Comparison of ENCODE assay signal across 13 cellular contexts in genomic region chr7:117135553-117135891, GRCh38.
"Had no signal": no experiment of that assay in that cellular context is flagged by ENCODE, and none has a peak within 500 bp of the region (broad histone marks: within the 10 kb centered on the region; RNA-seq: fewer than 3 reads in every experiment).

No MANE protein-coding gene starts in this region.

- H3K9me3 Mint-ChIP-seq: activated CD4-positive, alpha-beta memory T cell treated with anti-CD3 and anti-CD28 coated beads, Interleukin-2, amount 10 ng/mL, durations not matched to agents 7 days and 5 days; activated T-cell treated with anti-CD3 and anti-CD28 coated beads, Interleukin-2, amount 50 U/mL, for 24 hours had no signal

- H3K27ac ChIP-seq: brain microvascular endothelial cell, foreskin keratinocyte, right lobe of liver had no signal

- H3K9me3 ChIP-seq: heart left ventricle, right lobe of liver, spleen had no signal

- H3K27me3 ChIP-seq: brain microvascular endothelial cell, foreskin keratinocyte, heart left ventricle, right lobe of liver, spleen had no signal

- H3K4me1 ChIP-seq: right lobe of liver had no signal

- H3K4me3 ChIP-seq: heart left ventricle, right lobe of liver, spleen had no signal

- H3K27ac Mint-ChIP-seq: activated CD4-positive, alpha-beta memory T cell treated with anti-CD3 and anti-CD28 coated beads, Interleukin-2, amount 10 ng/mL, durations not matched to agents 7 days and 5 days; activated CD4-positive, alpha-beta T cell treated with anti-CD3 and anti-CD28 coated beads for 36 hours; activated naive CD8-positive, alpha-beta T cell had no signal

- H3K27me3 Mint-ChIP-seq: activated CD4-positive, alpha-beta memory T cell treated with anti-CD3 and anti-CD28 coated beads, Interleukin-2, amount 10 ng/mL, durations not matched to agents 7 days and 5 days; activated CD4-positive, alpha-beta T cell treated with anti-CD3 and anti-CD28 coated beads for 36 hours; activated naive CD8-positive, alpha-beta T cell; activated T-cell treated with anti-CD3 and anti-CD28 coated beads, Interleukin-2, amount 50 U/mL, for 24 hours had no signal

- ATAC-seq: activated CD4-positive, alpha-beta T cell treated with anti-CD3 and anti-CD28 coated beads for 36 hours; foreskin keratinocyte had no signal

- H3K36me3 ChIP-seq: brain microvascular endothelial cell had no signal

- H3K4me3 Mint-ChIP-seq: activated CD4-positive, alpha-beta memory T cell treated with anti-CD3 and anti-CD28 coated beads, Interleukin-2, amount 10 ng/mL, durations not matched to agents 7 days and 5 days; activated CD4-positive, alpha-beta T cell treated with anti-CD3 and anti-CD28 coated beads for 36 hours; activated naive CD8-positive, alpha-beta T cell; activated T-cell treated with anti-CD3 and anti-CD28 coated beads, Interleukin-2, amount 50 U/mL, for 24 hours had no signal

- DNase-seq: activated CD4-positive, alpha-beta memory T cell treated with anti-CD3 and anti-CD28 coated beads, Interleukin-2, amount 10 ng/mL, durations not matched to agents 7 days and 5 days; activated CD4-positive, alpha-beta T cell treated with anti-CD3 and anti-CD28 coated beads for 36 hours; activated effector memory CD4-positive, alpha-beta T cell treated with Interleukin-2 at 50 U/mL for 16 hours; activated T-cell treated with anti-CD3 and anti-CD28 coated beads, Interleukin-2, amount 50 U/mL, for 24 hours; brain microvascular endothelial cell; cerebellar nuclear complex; effector CD8-positive, alpha-beta T cell; foreskin keratinocyte; heart left ventricle; midbrain; right lobe of liver; spleen had no signal
